In the genomic region with DNA sequence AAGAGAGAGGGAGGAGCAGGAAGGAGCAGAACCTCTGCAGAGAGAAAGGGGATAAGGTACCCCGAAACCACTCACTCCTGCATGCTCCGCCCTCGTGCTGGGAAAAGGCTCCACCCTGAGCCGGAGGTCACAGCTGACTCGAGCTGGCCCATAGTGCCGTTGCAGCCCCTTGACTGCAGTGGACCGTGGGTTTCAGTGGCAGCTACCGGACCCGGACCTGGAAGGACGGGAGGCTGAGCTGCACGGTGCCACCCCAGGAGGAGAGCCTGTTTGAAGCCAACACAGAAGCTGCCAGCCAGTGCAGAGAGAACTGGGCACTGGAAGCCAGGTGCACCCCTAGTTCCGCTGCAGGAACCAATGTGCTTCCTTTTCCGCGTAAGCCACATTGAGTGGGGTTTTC, we compare ENCODE assay signal across 30 cellular contexts.
"Had no signal": no experiment of that assay in that cellular context is flagged by ENCODE, and none has a peak within 500 bp of the region (broad histone marks: within the 10 kb centered on the region; RNA-seq: fewer than 3 reads in every experiment).

No MANE protein-coding gene starts in this region.

- H3K27ac Mint-ChIP-seq: activated B cell treated with CpG ODN at 0.5 μM for 24 hours; activated CD4-positive, alpha-beta memory T cell treated with anti-CD3 and anti-CD28 coated beads, Interleukin-2, amount 10 ng/mL, durations not matched to agents 7 days and 5 days; activated CD8-positive, alpha-beta memory T cell treated with anti-CD3 and anti-CD28 coated beads, Interleukin-2, amount 10 ng/mL, durations not matched to agents 7 days and 5 days; activated naive CD4-positive, alpha-beta T cell treated with anti-CD3 and anti-CD28 coated beads, Interleukin-2, amount 10 ng/mL, durations not matched to agents 7 days and 5 days; activated naive CD8-positive, alpha-beta T cell; activated naive CD8-positive, alpha-beta T cell treated with anti-CD3 and anti-CD28 coated beads, Interleukin-2, amount 50 U/mL, for 24 hours had no signal

- DNase-seq: activated B cell treated with CpG ODN at 0.5 μM for 24 hours; activated CD4-positive, alpha-beta memory T cell treated with anti-CD3 and anti-CD28 coated beads, Interleukin-2, amount 10 ng/mL, durations not matched to agents 7 days and 5 days; activated CD4-positive, alpha-beta T cell treated with anti-CD3 and anti-CD28 coated beads for 4 hours; activated CD4-positive, CD25-positive, alpha-beta regulatory T cell treated with anti-CD3 and anti-CD28 coated beads, Interleukin-2, amount 50 U/mL, for 72 hours; activated CD8-positive, alpha-beta memory T cell treated with anti-CD3 and anti-CD28 coated beads for 24 hours; activated CD8-positive, alpha-beta memory T cell treated with anti-CD3 and anti-CD28 coated beads, Interleukin-2, amount 10 ng/mL, durations not matched to agents 7 days and 5 days; activated CD8-positive, alpha-beta memory T cell treated with anti-CD3 and anti-CD28 coated beads, Interleukin-2, amount 50 U/mL, for 48 hours; activated effector memory CD4-positive, alpha-beta T cell treated with Interleukin-2 at 50 U/mL for 16 hours; activated naive CD4-positive, alpha-beta T cell treated with anti-CD3 and anti-CD28 coated beads, Interleukin-2, amount 10 ng/mL, durations not matched to agents 7 days and 5 days; activated naive CD8-positive, alpha-beta T cell treated with anti-CD3 and anti-CD28 coated beads, Interleukin-2, amount 50 U/mL, for 24 hours; activated T-cell treated with anti-CD3 and anti-CD28 coated beads, Interleukin-2, amount 50 U/mL, for 48 hours; anterior cingulate cortex; caudate nucleus; cerebellar nuclear complex; NCI-H1105; NCI-H1436; NCI-H1694; NCI-H2029 treated with DMSO at 0.1 percent for 48 hours; NCI-H2107; NCI-H226; NCI-H446 treated with DMSO at 0.1 percent for 48 hours; NCI-H524 treated with DMSO at 0.1 percent for 48 hours; Right ventricle myocardium superior; SW 1271; T-helper 1 cell; T-helper 2 cell; T-helper 9 cell had no signal

- H3K4me1 Mint-ChIP-seq: activated B cell treated with CpG ODN at 0.5 μM for 24 hours; activated CD4-positive, alpha-beta memory T cell treated with anti-CD3 and anti-CD28 coated beads, Interleukin-2, amount 10 ng/mL, durations not matched to agents 7 days and 5 days; activated CD8-positive, alpha-beta memory T cell treated with anti-CD3 and anti-CD28 coated beads, Interleukin-2, amount 10 ng/mL, durations not matched to agents 7 days and 5 days; activated naive CD4-positive, alpha-beta T cell treated with anti-CD3 and anti-CD28 coated beads, Interleukin-2, amount 10 ng/mL, durations not matched to agents 7 days and 5 days; activated naive CD8-positive, alpha-beta T cell treated with anti-CD3 and anti-CD28 coated beads, Interleukin-2, amount 50 U/mL, for 24 hours had no signal

- FAIRE-seq: RCC 7860 had no signal

- ATAC-seq: activated CD8-positive, alpha-beta memory T cell treated with anti-CD3 and anti-CD28 coated beads, Interleukin-2, amount 10 ng/mL, durations not matched to agents 7 days and 5 days; activated naive CD8-positive, alpha-beta T cell treated with anti-CD3 and anti-CD28 coated beads, Interleukin-2, amount 50 U/mL, for 24 hours had no signal

- H3K27me3 Mint-ChIP-seq: activated CD4-positive, alpha-beta memory T cell treated with anti-CD3 and anti-CD28 coated beads, Interleukin-2, amount 10 ng/mL, durations not matched to agents 7 days and 5 days had no signal

- H3K9me3 Mint-ChIP-seq: activated B cell treated with CpG ODN at 0.5 μM for 24 hours; activated CD4-positive, alpha-beta memory T cell treated with anti-CD3 and anti-CD28 coated beads, Interleukin-2, amount 10 ng/mL, durations not matched to agents 7 days and 5 days; activated naive CD4-positive, alpha-beta T cell treated with anti-CD3 and anti-CD28 coated beads, Interleukin-2, amount 10 ng/mL, durations not matched to agents 7 days and 5 days; activated naive CD8-positive, alpha-beta T cell treated with anti-CD3 and anti-CD28 coated beads, Interleukin-2, amount 50 U/mL, for 24 hours had no signal

- H3K4me3 Mint-ChIP-seq: activated B cell treated with CpG ODN at 0.5 μM for 24 hours; activated CD4-positive, alpha-beta memory T cell treated with anti-CD3 and anti-CD28 coated beads, Interleukin-2, amount 10 ng/mL, durations not matched to agents 7 days and 5 days; activated CD8-positive, alpha-beta memory T cell treated with anti-CD3 and anti-CD28 coated beads, Interleukin-2, amount 10 ng/mL, durations not matched to agents 7 days and 5 days; activated naive CD4-positive, alpha-beta T cell treated with anti-CD3 and anti-CD28 coated beads, Interleukin-2, amount 10 ng/mL, durations not matched to agents 7 days and 5 days; activated naive CD8-positive, alpha-beta T cell; activated naive CD8-positive, alpha-beta T cell treated with anti-CD3 and anti-CD28 coated beads, Interleukin-2, amount 50 U/mL, for 24 hours; brain had no signal

- H3K36me3 Mint-ChIP-seq: activated CD8-positive, alpha-beta memory T cell treated with anti-CD3 and anti-CD28 coated beads, Interleukin-2, amount 10 ng/mL, durations not matched to agents 7 days and 5 days; activated naive CD4-positive, alpha-beta T cell treated with anti-CD3 and anti-CD28 coated beads, Interleukin-2, amount 10 ng/mL, durations not matched to agents 7 days and 5 days; activated naive CD8-positive, alpha-beta T cell; brain had no signal
